ENCODE assay signal across 8 cellular contexts in genomic region chr22:35930933-35931332, GRCh38.
DNase-seq lines count a peak whose midpoint lies in the region; ATAC-seq and TF ChIP-seq lines count a peak whose summit lies in the region.

No MANE protein-coding gene starts in this region.

- H3K4me1 ChIP-seq in HEK293 (ENCODE audit: control insufficient read depth, insufficient read depth, low read length) = no peaks in the 10 kb centered on the region; the same call in 1 of the 2 replicates
- H3K4me1 ChIP-seq in osteoblast (ENCODE audit: insufficient read depth, low read length) = no peaks in the 10 kb centered on the region

- H4K20me1 ChIP-seq in osteoblast (ENCODE audit: insufficient read depth, low read length) = no peaks in the 10 kb centered on the region

- no peak overlapping the region for H3K4me3 ChIP-seq in HEK293 (ENCODE audit: low read depth, low read length)
- H3K4me3 ChIP-seq in osteoblast (ENCODE audit: insufficient read depth, low read length) = no peak overlapping the region

- CTCF ChIA-PET in HEK293 (lab: Yijun Ruan, JAX) = interaction anchor here (0.6 to 9.4 kb wide), 27 partner anchors 8 to 569 kb away, joined by 3 to 127 read pairs (median 4); no protein-coding TSS in a partner anchor

- H3K9me3 ChIP-seq in HEK293 (ENCODE audit: control insufficient read depth, insufficient read depth, low read depth, low read length) (no peaks in the 10 kb centered on the region), osteoblast (ENCODE audit: low read depth, low read length) (no peaks in the 10 kb centered on the region)

- peaks cover 47% of the 10 kb centered on the region for H3K79me2 ChIP-seq in osteoblast (ENCODE audit: insufficient read depth, low read length)

- H3K27me3 ChIP-seq in osteoblast (ENCODE audit: insufficient read depth, low read length) = no peaks in the 10 kb centered on the region

- H3K27ac ChIP-seq in HEK293 (ENCODE audit: extremely low read depth, low read depth, low read length) (no peak overlapping the region), osteoblast (ENCODE audit: low read depth, low read length) (no peak overlapping the region)

- peak; percentile 3 for DNase-seq in COLO668 (lab: John Stamatoyannopoulos, UW; ENCODE audit: unreplicated experiment)
- peak; percentile 74 for DNase-seq in RKO (ENCODE audit: low spot score)
- DNase-seq in osteoblast (ENCODE audit: insufficient read length, low spot score, missing footprints) = peak; percentile 56
- DNase-seq in activated CD4-positive, alpha-beta T cell treated with anti-CD3 and anti-CD28 coated beads, Interleukin-2, amount 50 U/mL, for 1 hour = no peak
- DNase-seq in stimulated activated CD4-positive, alpha-beta T cell treated with anti-CD3 and anti-CD28 coated beads, Interleukin-4, amount 100 ng/mL, for 24 hours = no peak

- peak; percentile 83 for ATAC-seq in esophagus mucosa
- ATAC-seq in GM21529 (IDR thresholded peaks at IDR 0.05; ENCODE audit: unreplicated experiment) = no peak

- no peak overlapping the region for H2AFZ ChIP-seq in osteoblast (ENCODE audit: low read length)

- TF ChIP-seq CTCF in HEK293 (tag by site-specific recombination; IDR thresholded peaks at IDR 0.05) (peak; percentile 43), osteoblast (IDR thresholded peaks at IDR 0.05; ENCODE audit: extremely low read depth, low read depth, low read length) (peak; percentile 76)

- H3K4me2 ChIP-seq in osteoblast (ENCODE audit: insufficient read depth, low read length) = no peak overlapping the region

- peaks cover 0 to 7% of the 10 kb centered on the region in 2 experiments; a peak in 2 of 3 replicates for H3K36me3 ChIP-seq in HEK293 (ENCODE audit: control insufficient read depth in 2 of 2, insufficient read depth in 1 of 2, low read length in 2 of 2)
- H3K36me3 ChIP-seq in osteoblast (ENCODE audit: insufficient read depth, low read length) = peaks cover 4% of the 10 kb centered on the region

- POLR2A ChIA-PET in HEK293 (lab: Yijun Ruan, JAX) = interaction anchor here (0.7 to 0.9 kb wide), 2 partner anchors 135 to 155 kb away, joined by 3 read pairs; no protein-coding TSS in a partner anchor

TF ChIP-seq in HEK293, 187 proteins besides CTCF, POLR2A, EP300 and RAD21:
- no peak for TF ChIP-seq ZNF341 (tag by site-specific recombination; IDR thresholded peaks at IDR 0.05; ENCODE audit: low read depth)
- TF ChIP-seq ZNF354C (tag by site-specific recombination; IDR thresholded peaks at IDR 0.05; ENCODE audit: borderline replicate concordance, low read depth) = no peak
- no peak for TF ChIP-seq ZNF701 (tag by site-specific recombination; IDR thresholded peaks at IDR 0.05)
- TF ChIP-seq KLF1 (tag by site-specific recombination; IDR thresholded peaks at IDR 0.05) = no peak
- no peak for TF ChIP-seq ZNF423 (tag by site-specific recombination; IDR thresholded peaks at IDR 0.05)
- TF ChIP-seq ZNF654 (tag by site-specific recombination; IDR thresholded peaks at IDR 0.05; ENCODE audit: low read depth) = peak; percentile 73
- TF ChIP-seq OVOL3 (tag by site-specific recombination; IDR thresholded peaks at IDR 0.05) = no peak
- TF ChIP-seq SCRT2 (tag by site-specific recombination; IDR thresholded peaks at IDR 0.05) = peak; percentile 79

Comparison
In these comparisons a context has a peak if more than half of its experiments do, and no peak if none do; other contexts are left out.
1. DNase-seq: peak in COLO668 (single experiment), RKO (single experiment) and osteoblast (single experiment); none in activated CD4-positive, alpha-beta T cell treated with anti-CD3 and anti-CD28 coated beads, Interleukin-2, amount 50 U/mL, for 1 hour (single experiment) and stimulated activated CD4-positive, alpha-beta T cell treated with anti-CD3 and anti-CD28 coated beads, Interleukin-4, amount 100 ng/mL, for 24 hours (single experiment).